ENCODE assay signal across 1 cellular context in the genomic region with DNA sequence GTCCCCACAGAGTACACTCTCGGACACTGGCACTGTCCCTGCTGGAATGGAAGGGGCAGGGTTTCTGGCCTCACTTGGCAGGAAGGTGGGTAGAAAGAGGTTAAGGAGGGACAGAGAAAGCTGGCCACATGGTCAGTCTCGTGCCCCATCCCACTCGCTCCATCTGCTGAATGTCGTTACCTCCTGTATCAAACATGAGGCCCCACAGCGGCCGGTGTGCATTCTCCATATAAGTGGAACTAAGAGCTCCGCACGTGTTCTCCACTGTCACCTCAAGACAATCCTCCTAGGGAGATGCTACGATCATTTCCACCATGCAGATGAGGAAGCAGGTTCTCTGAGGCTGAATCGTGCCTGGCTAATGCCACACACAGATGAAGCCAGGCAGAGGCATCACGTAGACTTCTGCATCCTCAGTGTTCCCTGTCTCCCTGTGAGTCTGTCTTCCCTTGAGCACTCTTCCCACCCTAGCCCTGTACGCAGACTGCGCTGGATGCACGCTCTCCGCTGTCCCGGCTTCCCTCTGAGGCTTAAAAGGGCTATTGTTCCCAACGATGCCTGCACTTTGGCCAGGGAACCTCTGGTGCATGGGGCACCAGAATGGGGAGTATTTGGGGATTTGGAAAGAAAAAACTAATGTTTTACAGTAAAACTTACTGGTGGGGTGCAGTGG.
A peak's percentile ranks its signal among the peaks of the same experiment; 100 is the strongest.
TF ChIP-seq lines count a peak whose summit lies in the region.

No MANE protein-coding gene starts in this region.

TF ChIP-seq in K562, 482 proteins besides CTCF, POLR2A, EP300 and RAD21:
- TF ChIP-seq ATF1 (CRISPR knock-in tag; IDR thresholded peaks at IDR 0.05), result no peak
- TF ChIP-seq ATF1 (tag; IDR thresholded peaks at IDR 0.05), result no peak
- TF ChIP-seq HNRNPLL (IDR thresholded peaks at IDR 0.05; ENCODE audit: low read depth, low read length, poor library complexity, severe bottlenecking), result peak; percentile 82
- no peak for TF ChIP-seq NFYB (IDR thresholded peaks at IDR 0.05; ENCODE audit: extremely low read depth, insufficient read length)
